8 cellular contexts compared by ENCODE assay signal in genomic region chr20:31720486-31721407, GRCh38. TPM values are rescaled to one million over a fixed set of nuclear protein-coding genes. Genes with fewer than 3 reads are reported as not detected.
A peak's percentile ranks its signal among the peaks of the same experiment; 100 is the strongest.
DNase-seq lines count a peak whose midpoint lies in the region; ATAC-seq and TF ChIP-seq lines count a peak whose summit lies in the region.

No MANE protein-coding gene starts in this region.

- intact Hi-C loops in gastrocnemius medialis (cut with DNase I; ENCODE audit: low total_unique reads): loop anchor here (5.0 to 10.0 kb wide), 2 partner anchors 148 to 234 kb away; partner anchors contain the start of gene PDRG1

- peaks cover 0 to 17% of the 10 kb centered on the region in 2 donors for H3K36me3 ChIP-seq in gastrocnemius medialis

- CTCF ChIA-PET in AG04450 (lab: Charles Lee): interaction anchor here (1.1 to 4.6 kb wide), 7 partner anchors 24 to 159 kb away, joined by 3 to 380 read pairs (median 3); no protein-coding TSS in a partner anchor

- H3K4me3 Mint-ChIP-seq in activated T-cell treated with anti-CD3 and anti-CD28 coated beads, Interleukin-2, amount 50 U/mL, for 4 hours: peak overlapping the region; percentile 95

- H3K9me3 ChIP-seq in AG04450 (ENCODE audit: control insufficient read depth, insufficient read depth, low read length): no peaks in the 10 kb centered on the region; the same call in 1 of the 2 replicates
- H3K9me3 ChIP-seq in gastrocnemius medialis: no peaks in the 10 kb centered on the region

- H3K4me1 ChIP-seq in gastrocnemius medialis: peaks cover 44 to 50% of the 10 kb centered on the region in 2 donors

- peak; percentile 8 to 30 for TF ChIP-seq POLR2A in gastrocnemius medialis (IDR thresholded peaks at IDR 0.05)

- H3K9me3 Mint-ChIP-seq in activated T-cell treated with anti-CD3 and anti-CD28 coated beads, Interleukin-2, amount 50 U/mL, for 4 hours: no peaks in the 10 kb centered on the region

- no peak for ATAC-seq in activated T-cell treated with anti-CD3 and anti-CD28 coated beads, Interleukin-2, amount 50 U/mL, for 4 hours
- peak in 1 of 2 donors; percentile 3 for ATAC-seq in gastrocnemius medialis
- ATAC-seq in GM18868 (IDR thresholded peaks at IDR 0.05; ENCODE audit: unreplicated experiment): no peak
- ATAC-seq in HG03095 (IDR thresholded peaks at IDR 0.05; ENCODE audit: unreplicated experiment): no peak

- DNase-seq in AG04450 (ENCODE audit: low read depth, low spot score) (no peak), GM20000 (ENCODE audit: low spot score) (peak; percentile 42), glomerular visceral epithelial cell (ENCODE audit: extremely low spot score) (peak; percentile 47), gastrocnemius medialis (peak in 1 of 2 donors; percentile 36), foreskin melanocyte (no peak)
- no peak for DNase-seq in activated T-cell treated with anti-CD3 and anti-CD28 coated beads, Interleukin-2, amount 50 U/mL, for 4 hours

- peaks cover 58% of the 10 kb centered on the region for H3K36me3 Mint-ChIP-seq in activated T-cell treated with anti-CD3 and anti-CD28 coated beads, Interleukin-2, amount 50 U/mL, for 4 hours (ENCODE audit: insufficient read depth)

- no peaks in the 10 kb centered on the region for H3K27me3 ChIP-seq in AG04450 (ENCODE audit: control insufficient read depth, insufficient read depth, low read length)
- no peaks in the 10 kb centered on the region for H3K27me3 ChIP-seq in gastrocnemius medialis

- TF ChIP-seq CTCF in AG04450 (IDR thresholded peaks at IDR 0.05; ENCODE audit: low read depth, low read length): no peak
- TF ChIP-seq CTCF in GM20000 (IDR thresholded peaks at IDR 0.05; ENCODE audit: extremely low read depth, missing control alignments): peak; percentile 20
- TF ChIP-seq CTCF in gastrocnemius medialis (IDR thresholded peaks at IDR 0.05 in 4 of 5, conservative IDR thresholded peaks at IDR 0.05 in 1 of 5): no peak

- POLR2A ChIA-PET in AG04450 (lab: Yijun Ruan, JAX): interaction anchor here (0.8 to 1.3 kb wide), 2 partner anchors 12 to 21 kb away, joined by 3 read pairs; no protein-coding TSS in a partner anchor

- in situ Hi-C loops in gastrocnemius medialis (cut with MboI; ENCODE audit: low sequenced_read_pairs in 4 of 4): loop anchor here in 2 of 4 donors (5.0 kb wide), 1 partner anchor 58 kb away; no protein-coding TSS in a partner anchor

- peaks cover 37% of the 10 kb centered on the region for H3K4me1 Mint-ChIP-seq in activated T-cell treated with anti-CD3 and anti-CD28 coated beads, Interleukin-2, amount 50 U/mL, for 4 hours (ENCODE audit: low read depth)

- H3K27me3 Mint-ChIP-seq in activated T-cell treated with anti-CD3 and anti-CD28 coated beads, Interleukin-2, amount 50 U/mL, for 4 hours (ENCODE audit: low read depth): no peaks in the 10 kb centered on the region

- H3K4me3 ChIP-seq in AG04450 (ENCODE audit: low read depth, low read length) (peak overlapping the region; percentile 84), gastrocnemius medialis (peak overlapping the region; percentile 76 to 87 (median 82))

- H3K27ac ChIP-seq in AG04450 (ENCODE audit: low read depth, low read length) (peak overlapping the region; percentile 21), gastrocnemius medialis (peak overlapping the region; percentile 97 to 98 (median 97))

RNA-seq across cellular contexts. Expression of gene BCL2L1, which starts 1.9 kb away (rescaled TPM):
- polyA plus RNA-seq in AG04450 (2011; rRNA removed): 57.5 and 58.6 TPM in 2 replicates
- 37.9 and 48.8 TPM in 2 replicates for polyA minus RNA-seq in AG04450 (2011; rRNA and poly(A)+ RNA removed)
- total RNA-seq in activated T-cell treated with anti-CD3 and anti-CD28 coated beads, Interleukin-2, amount 50 U/mL, for 4 hours: 100 to 1,000 TPM; 237 to 274 (median 248) TPM
- 10 to 100 TPM; 41.5 to 87.8 (median 55.3) TPM for total RNA-seq in gastrocnemius medialis

RNA-seq across cellular contexts. Expression of gene TPX2, which starts 18.3 kb away (rescaled TPM):
- polyA plus RNA-seq in AG04450 (2011; rRNA removed): 19.8 and 24.4 TPM in 2 replicates
- polyA minus RNA-seq in AG04450 (2011; rRNA and poly(A)+ RNA removed): 11.8 and 17.8 TPM in 2 replicates
- total RNA-seq in activated T-cell treated with anti-CD3 and anti-CD28 coated beads, Interleukin-2, amount 50 U/mL, for 4 hours: 1 to 10 TPM; 8.0 to 9.9 (median 9.3) TPM
- 1 to 10 TPM in 2 of 4 donors, under 1 TPM in 2; 0.46 to 1.9 (median 1.0) TPM for total RNA-seq in gastrocnemius medialis

Comparison
In these comparisons a context has a peak if more than half of its experiments do, and no peak if none do; other contexts are left out.
1. DNase-seq: peak in GM20000 (single experiment) and glomerular visceral epithelial cell (single experiment); none in AG04450 (single experiment), activated T-cell treated with anti-CD3 and anti-CD28 coated beads, Interleukin-2, amount 50 U/mL, for 4 hours (single experiment) and foreskin melanocyte (single experiment).